ENCODE assay signal across 15 cellular contexts in genomic region chr2:196206804-196207203, GRCh38. TPM values are rescaled to one million over a fixed set of nuclear protein-coding genes. Genes with fewer than 3 reads are reported as not detected.
DNase-seq lines count a peak whose midpoint lies in the region; ATAC-seq and TF ChIP-seq lines count a peak whose summit lies in the region.
"Had no signal": no experiment of that assay in that cellular context is flagged by ENCODE, and none has a peak within 500 bp of the region (broad histone marks: within the 10 kb centered on the region; RNA-seq: fewer than 3 reads in every experiment).

No MANE protein-coding gene starts in this region.

- POLR2A ChIA-PET in CD4-positive, alpha-beta T cell (lab: Charles Lee), result no interaction called here
- POLR2A ChIA-PET in HCT116 (lab: Charles Lee), result no interaction called here

- no peak overlapping the region for H3K4me3 ChIP-seq in HCT116 (replicated peaks in 1 of 2; ENCODE audit: low read depth in 1 of 2, low read length in 2 of 2)
- H3K4me3 ChIP-seq: right atrium auricular region had no signal

- no peaks in the 10 kb centered on the region for H3K79me2 ChIP-seq in HCT116 (ENCODE audit: insufficient read depth, low read length)

- H3K36me3 ChIP-seq in HCT116 (ENCODE audit: control insufficient read depth in 1 of 2, insufficient read depth in 2 of 2, low read length in 2 of 2), result no peaks in the 10 kb centered on the region
- H3K36me3 ChIP-seq: right atrium auricular region had no signal

- no peaks in the 10 kb centered on the region for H3K4me1 ChIP-seq in HCT116 (ENCODE audit: control insufficient read depth in 1 of 2, insufficient read depth in 2 of 2, low read length in 2 of 2)

- no peaks in the 10 kb centered on the region for H3K27me3 ChIP-seq in CD4-positive, alpha-beta T cell (ENCODE audit: control insufficient read depth, insufficient read depth, low read length)
- no peaks in the 10 kb centered on the region for H3K27me3 ChIP-seq in HCT116 (ENCODE audit: insufficient read depth, low read length)
- H3K27me3 ChIP-seq: right atrium auricular region had no signal

- H3K9ac ChIP-seq in HCT116 (ENCODE audit: low read length), result no peak overlapping the region

- H3K36me3 Mint-ChIP-seq in CD4-positive, alpha-beta T cell (ENCODE audit: low read depth), result peaks cover 6% of the 10 kb centered on the region

- RAD21 ChIA-PET in HCT116 (lab: Charles Lee; ENCODE audit: low non-redundant PET in 1 of 2, low total read pairs in 2 of 2, uncharacterized antibody in 2 of 2, unreplicated experiment in 2 of 2), result no interaction called here

- intact Hi-C loops in CD4-positive, alpha-beta T cell (cut with DNase I, micrococcal nuclease), result loop anchor here in 1 of 2 experiments (2.0 kb wide), 2 partner anchors 16 to 28 kb away; no protein-coding TSS in a partner anchor
- intact Hi-C loops in HCT116 (cut with micrococcal nuclease), result no loop called here
- intact Hi-C loops in left colon (cut with DNase I, micrococcal nuclease), result no loop called here

- DNase-seq in CD4-positive, alpha-beta T cell, result no peak
- DNase-seq in HCT116 (ENCODE audit: low read depth, low spot score) (no peak), left kidney (ENCODE audit: low read depth, low spot score) (peak; percentile 7), left colon (no peak), NCI-H2107 treated with DMSO at 0.1 percent for 48 hours (lab: John Stamatoyannopoulos, UW; ENCODE audit: unreplicated experiment) (no peak)
- DNase-seq: activated gamma-delta T cell; endodermal cell; GF-D8; MV-4-11; NCI-H345; stimulated activated naive CD8-positive, alpha-beta T cell treated with anti-CD3 and anti-CD28 coated beads, Interleukin-15, Interleukin-2, amounts not matched to agents 100 U/mL and 50 U/mL, for 24 hours had no signal

- H3K27ac Mint-ChIP-seq in CD4-positive, alpha-beta T cell, result peak overlapping the region; percentile 25
- H3K27ac Mint-ChIP-seq: endodermal cell had no signal

- H3K9me2 ChIP-seq in HCT116 (ENCODE audit: insufficient read depth), result no peaks in the 10 kb centered on the region

- CTCF ChIA-PET in CD4-positive, alpha-beta T cell (lab: Charles Lee), result interaction anchor here (1.6 kb wide), 1 partner anchor 20 kb away, joined by 4 read pairs; no protein-coding TSS in a partner anchor
- CTCF ChIA-PET in HCT116 (lab: Charles Lee), result no interaction called here

- H3K9me3 ChIP-seq in CD4-positive, alpha-beta T cell (ENCODE audit: control insufficient read depth, low read length), result no peaks in the 10 kb centered on the region
- H3K9me3 ChIP-seq in HCT116 (ENCODE audit: control insufficient read depth in 1 of 2, insufficient read depth in 1 of 2, low read depth in 1 of 2, low read length in 2 of 2), result no peaks in the 10 kb centered on the region
- H3K9me3 ChIP-seq: right atrium auricular region had no signal

- no peak overlapping the region for H2AFZ ChIP-seq in HCT116 (ENCODE audit: low read depth, low read length, poor library complexity, severe bottlenecking)

- no peak for TF ChIP-seq CTCF in CD4-positive, alpha-beta T cell (IDR thresholded peaks at IDR 0.05)
- TF ChIP-seq CTCF in HCT116 (IDR thresholded peaks at IDR 0.05 in 2 of 3, conservative IDR thresholded peaks at IDR 0.05 in 1 of 3; ENCODE audit: borderline replicate concordance in 1 of 3, insufficient read depth in 1 of 3, low read depth in 2 of 3, low read length in 2 of 3) (no peak), VCaP (conservative IDR thresholded peaks at IDR 0.05) (no peak)

- H4K20me1 ChIP-seq in HCT116 (ENCODE audit: insufficient read depth), result no peaks in the 10 kb centered on the region

- no peak for TF ChIP-seq POLR2A in HCT116 (IDR thresholded peaks at IDR 0.05; ENCODE audit: borderline replicate concordance, extremely low read depth, insufficient read depth, insufficient read length)

- no peak overlapping the region for H3K4me2 ChIP-seq in HCT116 (ENCODE audit: low read length)

- no peaks in the 10 kb centered on the region for H3K9me3 Mint-ChIP-seq in CD4-positive, alpha-beta T cell

- H3K4me1 Mint-ChIP-seq in CD4-positive, alpha-beta T cell (ENCODE audit: low read depth), result peaks cover 45% of the 10 kb centered on the region

- no peak overlapping the region for H3K4me3 Mint-ChIP-seq in CD4-positive, alpha-beta T cell
- H3K4me3 Mint-ChIP-seq: endodermal cell had no signal

- no peak for ATAC-seq in CD4-positive, alpha-beta T cell (ENCODE audit: poor library complexity)
- ATAC-seq in HCT116 (no peak), left colon (no peak), GM18517 (IDR thresholded peaks at IDR 0.05; ENCODE audit: unreplicated experiment) (no peak), HG03196 (IDR thresholded peaks at IDR 0.05; ENCODE audit: unreplicated experiment) (no peak)
- ATAC-seq: stimulated activated naive CD8-positive, alpha-beta T cell treated with anti-CD3 and anti-CD28 coated beads, Interleukin-15, Interleukin-2, amounts not matched to agents 100 U/mL and 50 U/mL, for 24 hours had no signal

- H3K27me3 Mint-ChIP-seq in CD4-positive, alpha-beta T cell, result no peaks in the 10 kb centered on the region

- H3K27ac ChIP-seq in CD4-positive, alpha-beta T cell (ENCODE audit: low read depth, low read length), result no peak overlapping the region
- no peak overlapping the region for H3K27ac ChIP-seq in HCT116 (ENCODE audit: low read depth, low read length)
- peak overlapping the region; percentile 72 for H3K27ac ChIP-seq in VCaP

- no peak for TF ChIP-seq RAD21 in HCT116 (IDR thresholded peaks at IDR 0.05; ENCODE audit: low read depth)

- BruUV-seq in HCT116 (replicated peaks; lab: Mats Ljungman, UMichigan), result no TSS peak

TF ChIP-seq in HCT116, 20 proteins besides CTCF, POLR2A, EP300 and RAD21:
- TF ChIP-seq TCF7L2 (IDR thresholded peaks at IDR 0.05; ENCODE audit: borderline replicate concordance, extremely low read depth, insufficient read depth, insufficient read length), result no peak
- TF ChIP-seq EZH2phosphoT487 (IDR thresholded peaks at IDR 0.05; ENCODE audit: borderline replicate concordance), result no peak
- TF ChIP-seq CEBPB (IDR thresholded peaks at IDR 0.05; ENCODE audit: low read depth), result 0 out of 2 replicates have a peak, but pooled peaks have one; percentile 16
- no peak for TF ChIP-seq SRF (IDR thresholded peaks at IDR 0.05; ENCODE audit: low read depth)
- TF ChIP-seq MAX (IDR thresholded peaks at IDR 0.05), result no peak
- peak; percentile 28; the same call in 1 of the 2 replicates for TF ChIP-seq ATF3 (IDR thresholded peaks at IDR 0.05)
- no peak for TF ChIP-seq POLR2AphosphoS5 (IDR thresholded peaks at IDR 0.05; ENCODE audit: low read depth, low read length)
- TF ChIP-seq EZH2 (IDR thresholded peaks at IDR 0.05), result no peak

RNA-seq across cellular contexts. Expression of gene STK17B, which starts 35.4 kb away (rescaled TPM):
- 100 to 1,000 TPM; 645 to 648 TPM for total RNA-seq in CD4-positive, alpha-beta T cell
- total RNA-seq in HCT116 (2021; ENCODE audit: unreplicated experiment) (16.9 TPM), left colon (10 to 100 TPM; 43.1 to 59.9 TPM)
- polyA plus RNA-seq in HCT116 (2012), result 2.0 and 3.3 TPM in 2 replicates

Comparison
In these comparisons a context has a peak if more than half of its experiments do, and no peak if none do; other contexts are left out.
1. RNA of gene STK17B, which starts 35.4 kb away (total RNA-seq): 645 to 648 TPM in CD4-positive, alpha-beta T cell; 43.1 to 59.9 TPM in left colon and 16.9 TPM in HCT116 (single experiment); every median in the first group is over 10 times any median in the second.